ENCODE assay signal across 17 cellular contexts in genomic region chrX:107748490-107748889, GRCh38. TPM values are rescaled to one million over a fixed set of nuclear protein-coding genes. Genes with fewer than 3 reads are reported as not detected.
DNase-seq lines count a peak whose midpoint lies in the region; ATAC-seq and TF ChIP-seq lines count a peak whose summit lies in the region.
"Had no signal": no experiment of that assay in that cellular context is flagged by ENCODE, and none has a peak within 500 bp of the region (broad histone marks: within the 10 kb centered on the region; RNA-seq: fewer than 3 reads in every experiment).

No MANE protein-coding gene starts in this region.

- H3K9me2 ChIP-seq in hepatocyte (replicated peaks; ENCODE audit: insufficient read depth) = no peaks in the 10 kb centered on the region

- no peaks in the 10 kb centered on the region for H3K9me3 ChIP-seq in hepatocyte (ENCODE audit: low read depth)
- no peaks in the 10 kb centered on the region for H3K9me3 ChIP-seq in smooth muscle cell (replicated peaks; ENCODE audit: low read depth)
- no peaks in the 10 kb centered on the region for H3K9me3 ChIP-seq in SJCRH30 (replicated peaks)

- H3K36me3 ChIP-seq in hepatocyte (replicated peaks; ENCODE audit: insufficient read depth, low read depth) (no peaks in the 10 kb centered on the region), smooth muscle cell (ENCODE audit: low read depth) (no peaks in the 10 kb centered on the region), SJCRH30 (no peaks in the 10 kb centered on the region)

- no peak for ATAC-seq in stimulated activated naive CD8-positive, alpha-beta T cell treated with anti-CD3 and anti-CD28 coated beads, Interleukin-15, amount 100 ng/mL, for 72 hours
- ATAC-seq: activated CD8-positive, alpha-beta memory T cell treated with anti-CD3 and anti-CD28 coated beads, Interleukin-2, amount 10 ng/mL, durations not matched to agents 7 days and 5 days; natural killer cell; T-helper 17 cell had no signal

- H3K27ac ChIP-seq in hepatocyte (peak overlapping the region; percentile 73), smooth muscle cell (ENCODE audit: low read depth) (no peak overlapping the region), SJCRH30 (no peak overlapping the region)

- H4K20me1 ChIP-seq in hepatocyte (ENCODE audit: insufficient read depth, poor library complexity, severe bottlenecking) (no peaks in the 10 kb centered on the region), smooth muscle cell (ENCODE audit: low read depth) (no peaks in the 10 kb centered on the region)

- no peak overlapping the region for H3K4me3 ChIP-seq in hepatocyte
- no peak overlapping the region for H3K4me3 ChIP-seq in smooth muscle cell
- no peak overlapping the region for H3K4me3 ChIP-seq in SJCRH30

- no peak overlapping the region for H3K27ac Mint-ChIP-seq in stimulated activated naive CD8-positive, alpha-beta T cell treated with anti-CD3 and anti-CD28 coated beads, Interleukin-15, amount 100 ng/mL, for 72 hours
- H3K27ac Mint-ChIP-seq: activated CD8-positive, alpha-beta memory T cell treated with anti-CD3 and anti-CD28 coated beads, Interleukin-2, amount 10 ng/mL, durations not matched to agents 7 days and 5 days; natural killer cell; T-helper 17 cell had no signal

- DNase-seq in DMS79 (lab: John Stamatoyannopoulos, UW) = peak; percentile 4
- peak; percentile 77 to 94 for DNase-seq in NCI-H524 (lab: John Stamatoyannopoulos, UW)
- no peak for DNase-seq in hepatocyte (ENCODE audit: low spot score)
- DNase-seq in smooth muscle cell (lab: John Stamatoyannopoulos, UW; ENCODE audit: unreplicated experiment) = no peak
- DNase-seq in SJCRH30 = no peak
- no peak for DNase-seq in T1000 (lab: John Stamatoyannopoulos, UW)
- DNase-seq in EL = no peak
- no peak for DNase-seq in stimulated activated naive CD8-positive, alpha-beta T cell treated with anti-CD3 and anti-CD28 coated beads, Interleukin-15, amount 100 ng/mL, for 72 hours
- DNase-seq: activated CD4-positive, CD25-positive, alpha-beta regulatory T cell; activated CD8-positive, alpha-beta memory T cell treated with anti-CD3 and anti-CD28 coated beads, Interleukin-2, amount 10 ng/mL, durations not matched to agents 7 days and 5 days; activated gamma-delta T cell; GF-D8; natural killer cell; NCI-H1694 treated with DMSO at 0.1 percent for 48 hours; stimulated activated CD4-positive, alpha-beta T cell treated with anti-CD3 and anti-CD28 coated beads, Interleukin-4, amount 100 ng/mL, for 1 hour; T-helper 17 cell had no signal

- H3K79me2 ChIP-seq in hepatocyte (peaks cover 33% of the 10 kb centered on the region), smooth muscle cell (ENCODE audit: low read depth) (no peaks in the 10 kb centered on the region)

- WGBS in hepatocyte (ENCODE audit: low lambda C conversion rate, missing lambda C conversion rate) = 63% methylated on average over 6 of the region's 6 CpGs
- WGBS in smooth muscle cell (ENCODE audit: low lambda C conversion rate) = 69% methylated on average over 6 of the region's 6 CpGs

- H2AFZ ChIP-seq in hepatocyte (no peak overlapping the region), smooth muscle cell (ENCODE audit: low read depth) (no peak overlapping the region)

- H3K4me2 ChIP-seq in hepatocyte (peak overlapping the region; percentile 39), smooth muscle cell (peak overlapping the region; percentile 53)

- H3K27me3 ChIP-seq in hepatocyte (no peaks in the 10 kb centered on the region), smooth muscle cell (ENCODE audit: low read depth) (no peaks in the 10 kb centered on the region), SJCRH30 (no peaks in the 10 kb centered on the region)

- no peak overlapping the region for H3K4me3 Mint-ChIP-seq in stimulated activated naive CD8-positive, alpha-beta T cell treated with anti-CD3 and anti-CD28 coated beads, Interleukin-15, amount 100 ng/mL, for 72 hours
- H3K4me3 Mint-ChIP-seq: activated CD8-positive, alpha-beta memory T cell treated with anti-CD3 and anti-CD28 coated beads, Interleukin-2, amount 10 ng/mL, durations not matched to agents 7 days and 5 days; natural killer cell; T-helper 17 cell had no signal

- no peaks in the 10 kb centered on the region for H3K9me3 Mint-ChIP-seq in stimulated activated naive CD8-positive, alpha-beta T cell treated with anti-CD3 and anti-CD28 coated beads, Interleukin-15, amount 100 ng/mL, for 72 hours
- H3K9me3 Mint-ChIP-seq: natural killer cell had no signal

- H3K27me3 Mint-ChIP-seq in stimulated activated naive CD8-positive, alpha-beta T cell treated with anti-CD3 and anti-CD28 coated beads, Interleukin-15, amount 100 ng/mL, for 72 hours = no peaks in the 10 kb centered on the region
- H3K27me3 Mint-ChIP-seq: activated CD8-positive, alpha-beta memory T cell treated with anti-CD3 and anti-CD28 coated beads, Interleukin-2, amount 10 ng/mL, durations not matched to agents 7 days and 5 days; T-helper 17 cell had no signal

- H3K4me1 ChIP-seq in hepatocyte (ENCODE audit: insufficient read depth) (peaks cover 33% of the 10 kb centered on the region), smooth muscle cell (ENCODE audit: low read depth) (peaks cover 17% of the 10 kb centered on the region), SJCRH30 (0 out of 2 replicates have a peak, but pooled peaks cover 3% of the 10 kb centered on the region)

- no peak overlapping the region for H3K9ac ChIP-seq in smooth muscle cell (ENCODE audit: low read depth)

- H3K4me1 Mint-ChIP-seq in stimulated activated naive CD8-positive, alpha-beta T cell treated with anti-CD3 and anti-CD28 coated beads, Interleukin-15, amount 100 ng/mL, for 72 hours = peaks cover 6% of the 10 kb centered on the region
- H3K4me1 Mint-ChIP-seq: activated CD8-positive, alpha-beta memory T cell treated with anti-CD3 and anti-CD28 coated beads, Interleukin-2, amount 10 ng/mL, durations not matched to agents 7 days and 5 days had no signal

- TF ChIP-seq CTCF in hepatocyte (IDR thresholded peaks at IDR 0.05; ENCODE audit: poor library complexity) (no peak), smooth muscle cell (IDR thresholded peaks at IDR 0.05; ENCODE audit: borderline replicate concordance, insufficient read depth, poor library complexity, severe bottlenecking) (no peak)

- H3F3A ChIP-seq in smooth muscle cell (ENCODE audit: low read depth) = no peaks in the 10 kb centered on the region

RNA-seq across cellular contexts. Expression of gene TSC22D3, which starts 27.1 kb away (rescaled TPM):
- total RNA-seq in hepatocyte (455 and 508 TPM in 2 replicates), smooth muscle cell (144 and 163 TPM in 2 replicates)
- polyA plus RNA-seq in hepatocyte (570 and 647 TPM in 2 replicates), smooth muscle cell (202 and 271 TPM in 2 replicates)
- total RNA-seq in SJCRH30 (2014; rRNA removed; shearing (Covaris generic)) = 27.0 and 29.0 TPM in 2 replicates

RNA-seq across cellular contexts. Expression of gene NCBP2L, which starts 29.0 kb away (rescaled TPM):
- total RNA-seq in hepatocyte = not detected in 2 replicates
- polyA plus RNA-seq in hepatocyte = 0.39 TPM in 1 of 2 replicates, not detected in the other
- not detected in 2 replicates for total RNA-seq in smooth muscle cell
- polyA plus RNA-seq in smooth muscle cell = not detected in 2 replicates
- total RNA-seq in SJCRH30 (2014; rRNA removed; shearing (Covaris generic)) = not detected in 2 replicates
- total RNA-seq: activated CD8-positive, alpha-beta memory T cell treated with anti-CD3 and anti-CD28 coated beads, Interleukin-2, amount 10 ng/mL, durations not matched to agents 7 days and 5 days; sciatic nerve had no signal

Comparison
In these comparisons a context has a peak if more than half of its experiments do, and no peak if none do; other contexts are left out.
1. DNase-seq: peak in DMS79 (single experiment) and NCI-H524 (2 of 2); none in hepatocyte (single experiment), smooth muscle cell (single experiment), SJCRH30 (0 of 2), T1000 (single experiment), EL (single experiment) and stimulated activated naive CD8-positive, alpha-beta T cell treated with anti-CD3 and anti-CD28 coated beads, Interleukin-15, amount 100 ng/mL, for 72 hours (0 of 2).